Comparison of ENCODE assay signal across 1 cellular context in genomic region chr14:103625361-103626095, GRCh38.
TF ChIP-seq lines count a peak whose summit lies in the region.

No MANE protein-coding gene starts in this region.

TF ChIP-seq in IMR-90, 13 proteins besides CTCF, POLR2A, EP300 and RAD21 (continued from another document):
- TF ChIP-seq, protein P1, sequence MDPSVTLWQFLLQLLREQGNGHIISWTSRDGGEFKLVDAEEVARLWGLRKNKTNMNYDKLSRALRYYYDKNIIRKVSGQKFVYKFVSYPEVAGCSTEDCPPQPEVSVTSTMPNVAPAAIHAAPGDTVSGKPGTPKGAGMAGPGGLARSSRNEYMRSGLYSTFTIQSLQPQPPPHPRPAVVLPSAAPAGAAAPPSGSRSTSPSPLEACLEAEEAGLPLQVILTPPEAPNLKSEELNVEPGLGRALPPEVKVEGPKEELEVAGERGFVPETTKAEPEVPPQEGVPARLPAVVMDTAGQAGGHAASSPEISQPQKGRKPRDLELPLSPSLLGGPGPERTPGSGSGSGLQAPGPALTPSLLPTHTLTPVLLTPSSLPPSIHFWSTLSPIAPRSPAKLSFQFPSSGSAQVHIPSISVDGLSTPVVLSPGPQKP (IDR thresholded peaks at IDR 0.05; ENCODE audit: borderline replicate concordance, low read depth, low read length): no peak
- TF ChIP-seq CEBPB (IDR thresholded peaks at IDR 0.05; ENCODE audit: low read depth, low read length) (no peak), RCOR1 (IDR thresholded peaks at IDR 0.05; ENCODE audit: insufficient replicate concordance, low read length) (no peak)
